ENCODE assay signal across 11 cellular contexts in genomic region chr17:59769891-59770290, GRCh38.
DNase-seq lines count a peak whose midpoint lies in the region; ATAC-seq and TF ChIP-seq lines count a peak whose summit lies in the region.
"Had no signal": no experiment of that assay in that cellular context is flagged by ENCODE, and none has a peak within 500 bp of the region (broad histone marks: within the 10 kb centered on the region; RNA-seq: fewer than 3 reads in every experiment).

No MANE protein-coding gene starts in this region.

- no peaks in the 10 kb centered on the region for H3K9me3 Mint-ChIP-seq in activated naive CD4-positive, alpha-beta T cell treated with anti-CD3 and anti-CD28 coated beads, Interleukin-2, amount 50 U/mL, for 72 hours
- no peaks in the 10 kb centered on the region for H3K9me3 Mint-ChIP-seq in stimulated activated naive B cell treated with anti-CD40 and anti-IgM and Interleukin-4, amounts not matched to agents 10 μg/mL and 1 μg/mL and 100 μg/mL, for 72 hours
- H3K9me3 Mint-ChIP-seq: central memory CD8-positive, alpha-beta T cell had no signal

- ATAC-seq in activated naive CD4-positive, alpha-beta T cell treated with anti-CD3 and anti-CD28 coated beads, Interleukin-2, amount 50 U/mL, for 72 hours, result no peak
- peak; percentile 38 to 39 for ATAC-seq in stimulated activated naive B cell treated with anti-CD40 and anti-IgM and Interleukin-4, amounts not matched to agents 10 μg/mL and 1 μg/mL and 100 μg/mL, for 72 hours (replicated peaks)
- ATAC-seq in HG02571 (IDR thresholded peaks at IDR 0.05; ENCODE audit: unreplicated experiment), result no peak

- no peak overlapping the region for H3K4me3 ChIP-seq in fibroblast of mammary gland (ENCODE audit: control insufficient read depth, low read depth, low read length)

- H3K4me1 Mint-ChIP-seq in stimulated activated naive B cell treated with anti-CD40 and anti-IgM and Interleukin-4, amounts not matched to agents 10 μg/mL and 1 μg/mL and 100 μg/mL, for 72 hours, result peaks cover 5 to 18% of the 10 kb centered on the region in 2 donors
- H3K4me1 Mint-ChIP-seq: central memory CD8-positive, alpha-beta T cell had no signal

- peaks cover 20 to 36% of the 10 kb centered on the region in 2 donors for H3K36me3 Mint-ChIP-seq in activated naive CD4-positive, alpha-beta T cell treated with anti-CD3 and anti-CD28 coated beads, Interleukin-2, amount 50 U/mL, for 72 hours
- H3K36me3 Mint-ChIP-seq in stimulated activated naive B cell treated with anti-CD40 and anti-IgM and Interleukin-4, amounts not matched to agents 10 μg/mL and 1 μg/mL and 100 μg/mL, for 72 hours, result peaks cover 33 to 36% of the 10 kb centered on the region in 2 donors

- DNase-seq in activated naive CD4-positive, alpha-beta T cell treated with anti-CD3 and anti-CD28 coated beads, Interleukin-2, amount 50 U/mL, for 72 hours (ENCODE audit: low spot score in 2 of 2), result no peak
- DNase-seq in activated naive CD4-positive, alpha-beta T cell treated with Interleukin-2 at 50 U/mL for 16 hours, result no peak
- DNase-seq in SK-MEL-5 (ENCODE audit: low read depth, low spot score), result peak; percentile 41
- DNase-seq in fibroblast of mammary gland (ENCODE audit: low read depth), result peak; percentile 34
- no peak for DNase-seq in stimulated activated naive B cell treated with anti-CD40 and anti-IgM and Interleukin-4, amounts not matched to agents 10 μg/mL and 1 μg/mL and 100 μg/mL, for 72 hours
- no peak for DNase-seq in activated CD8-positive, alpha-beta memory T cell treated with anti-CD3 and anti-CD28 coated beads, Interleukin-2, amount 50 U/mL, for 48 hours
- no peak for DNase-seq in NCI-H524 (lab: John Stamatoyannopoulos, UW)
- DNase-seq: occipital lobe; stimulated activated CD4-positive, alpha-beta T cell treated with anti-CD3 and anti-CD28 coated beads, Interleukin-4, amount 100 ng/mL, for 24 hours had no signal

- no peak for TF ChIP-seq CTCF in fibroblast of mammary gland (conservative IDR thresholded peaks at IDR 0.05; ENCODE audit: control insufficient read depth, insufficient read depth, low read depth, low read length)

- H3K4me3 Mint-ChIP-seq in stimulated activated naive B cell treated with anti-CD40 and anti-IgM and Interleukin-4, amounts not matched to agents 10 μg/mL and 1 μg/mL and 100 μg/mL, for 72 hours, result no peak overlapping the region
- H3K4me3 Mint-ChIP-seq: central memory CD8-positive, alpha-beta T cell had no signal

- in situ Hi-C loops in SK-MEL-5 (cut with HindIII; ENCODE audit: low pct_unique_long_range_greater_than_20kb, low sequenced_read_pairs), result no loop called here

- no peaks in the 10 kb centered on the region for H3K27me3 Mint-ChIP-seq in stimulated activated naive B cell treated with anti-CD40 and anti-IgM and Interleukin-4, amounts not matched to agents 10 μg/mL and 1 μg/mL and 100 μg/mL, for 72 hours
- H3K27me3 Mint-ChIP-seq: central memory CD8-positive, alpha-beta T cell had no signal

- peak overlapping the region; percentile 65 to 72 for H3K27ac Mint-ChIP-seq in activated naive CD4-positive, alpha-beta T cell treated with anti-CD3 and anti-CD28 coated beads, Interleukin-2, amount 50 U/mL, for 72 hours
- H3K27ac Mint-ChIP-seq in stimulated activated naive B cell treated with anti-CD40 and anti-IgM and Interleukin-4, amounts not matched to agents 10 μg/mL and 1 μg/mL and 100 μg/mL, for 72 hours, result peak overlapping the region; percentile 59

Comparison
In these comparisons a context has a peak if more than half of its experiments do, and no peak if none do; other contexts are left out.
1. ATAC-seq: peak in stimulated activated naive B cell treated with anti-CD40 and anti-IgM and Interleukin-4, amounts not matched to agents 10 μg/mL and 1 μg/mL and 100 μg/mL, for 72 hours (2 of 2); none in activated naive CD4-positive, alpha-beta T cell treated with anti-CD3 and anti-CD28 coated beads, Interleukin-2, amount 50 U/mL, for 72 hours (0 of 2) and HG02571 (single experiment).
2. DNase-seq: peak in SK-MEL-5 (single experiment) and fibroblast of mammary gland (single experiment); none in activated naive CD4-positive, alpha-beta T cell treated with anti-CD3 and anti-CD28 coated beads, Interleukin-2, amount 50 U/mL, for 72 hours (0 of 2), activated naive CD4-positive, alpha-beta T cell treated with Interleukin-2 at 50 U/mL for 16 hours (single experiment), stimulated activated naive B cell treated with anti-CD40 and anti-IgM and Interleukin-4, amounts not matched to agents 10 μg/mL and 1 μg/mL and 100 μg/mL, for 72 hours (single experiment), activated CD8-positive, alpha-beta memory T cell treated with anti-CD3 and anti-CD28 coated beads, Interleukin-2, amount 50 U/mL, for 48 hours (single experiment) and NCI-H524 (0 of 2).